8 cellular contexts compared by ENCODE assay signal in the genomic region with DNA sequence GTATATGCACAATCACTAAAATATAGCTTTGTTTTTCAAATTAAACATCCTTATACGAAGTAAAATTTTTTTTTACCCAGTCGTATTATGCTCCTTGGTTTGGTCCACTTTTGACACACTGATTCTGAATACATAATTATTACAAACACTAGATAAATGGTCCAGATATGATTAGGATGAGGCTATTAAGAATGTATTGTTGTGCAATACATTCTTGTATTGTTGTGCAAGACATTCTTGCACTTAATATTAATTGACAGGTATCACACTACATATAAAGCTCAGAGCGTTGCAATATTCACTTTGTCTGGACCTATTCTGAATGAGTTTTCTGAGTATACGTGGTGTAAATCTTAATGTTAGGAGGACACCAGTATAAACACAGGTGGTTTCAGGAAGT.
"Had no signal": no experiment of that assay in that cellular context is flagged by ENCODE, and none has a peak within 500 bp of the region (broad histone marks: within the 10 kb centered on the region; RNA-seq: fewer than 3 reads in every experiment).

No MANE protein-coding gene starts in this region.

- H3K4me3 Mint-ChIP-seq: GM23338, H9 had no signal

- H3K27ac Mint-ChIP-seq: GM23338, H9 had no signal

- H3K9me3 Mint-ChIP-seq: GM23338 had no signal

- H3K9ac ChIP-seq: KMS-11 had no signal

- H2AFZ ChIP-seq: GM23338 had no signal

- DNase-seq: H9, HCEC 1CT, KBM-7 had no signal

- FAIRE-seq: H1, H54, HTR-8/SVneo had no signal

- H3K4me2 ChIP-seq: GM23338, KMS-11 had no signal

- H3K4me3 ChIP-seq: GM23338 had no signal

- ATAC-seq: GM23338 had no signal

- H3K4me1 Mint-ChIP-seq: GM23338, H9 had no signal

- H3K27ac ChIP-seq: KMS-11 had no signal
